In genomic region chr1:94966033-94966432, GRCh38 we compare ENCODE assay signal across 23 cellular contexts. TPM values are rescaled to one million over a fixed set of nuclear protein-coding genes. Genes with fewer than 3 reads are reported as not detected.
DNase-seq lines count a peak whose midpoint lies in the region; ATAC-seq, FAIRE-seq and TF ChIP-seq lines count a peak whose summit lies in the region.
"Had no signal": no experiment of that assay in that cellular context is flagged by ENCODE, and none has a peak within 500 bp of the region (broad histone marks: within the 10 kb centered on the region; RNA-seq: fewer than 3 reads in every experiment).

No MANE protein-coding gene starts in this region.

- POLR2A ChIA-PET in HEK293T (lab: Yijun Ruan, JAX), result no interaction called here

- DNase-seq in HEK293T (ENCODE audit: extremely low spot score) (no peak), endothelial cell (ENCODE audit: low spot score) (no peak), posterior vena cava (ENCODE audit: low spot score) (no peak), frontal cortex (ENCODE audit: low spot score in 2 of 2) (no peak), omental fat pad (ENCODE audit: low spot score) (no peak), NCI-H82 (lab: John Stamatoyannopoulos, UW) (no peak)
- DNase-seq: ACHN; BE2C; C1 segment of cervical spinal cord; CD4-positive, CD25-positive, alpha-beta regulatory T cell; CD8-positive, alpha-beta memory T cell; COR-L47; DMS 273 treated with DMSO at 0.1 percent for 48 hours; DMS53; DND-41; EL; H9; IMR-90 had no signal

- H3K9me3 Mint-ChIP-seq in endothelial cell (ENCODE audit: unreplicated experiment), result no peaks in the 10 kb centered on the region
- H3K9me3 Mint-ChIP-seq: CD8-positive, alpha-beta memory T cell; H9 had no signal

- intact Hi-C loops in posterior vena cava (cut with DNase I), result no loop called here

- H3K4me1 Mint-ChIP-seq in endothelial cell (ENCODE audit: unreplicated experiment), result peaks cover 51% of the 10 kb centered on the region

- H3K4me3 Mint-ChIP-seq in endothelial cell (ENCODE audit: unreplicated experiment), result no peak overlapping the region
- H3K4me3 Mint-ChIP-seq: CD8-positive, alpha-beta memory T cell; H9 had no signal

- no peaks in the 10 kb centered on the region for H3K27me3 Mint-ChIP-seq in endothelial cell (ENCODE audit: unreplicated experiment)
- H3K27me3 Mint-ChIP-seq: CD4-positive, CD25-positive, alpha-beta regulatory T cell; CD8-positive, alpha-beta memory T cell had no signal

- TF ChIP-seq CTCF in endothelial cell (IDR thresholded peaks at IDR 0.05; ENCODE audit: unreplicated experiment), result no peak
- no peak for TF ChIP-seq CTCF in omental fat pad (IDR thresholded peaks at IDR 0.05)

- no peaks in the 10 kb centered on the region for H3K36me3 Mint-ChIP-seq in endothelial cell (ENCODE audit: low read depth, unreplicated experiment)

- FAIRE-seq in frontal cortex (lab: Jason Lieb, UNC), result no peak
- FAIRE-seq: GM12878, GM19239, H1, HTR-8/SVneo had no signal

- CTCF ChIA-PET in HEK293T (lab: Yijun Ruan, JAX), result no interaction called here

- H3K27ac Mint-ChIP-seq in endothelial cell (ENCODE audit: unreplicated experiment), result peak overlapping the region; percentile 91
- H3K27ac Mint-ChIP-seq: H9 had no signal

- peak; percentile 67; the same call in 2 of the 3 replicates for ATAC-seq in SK-N-SH treated with all-trans-retinoic acid at 6 μM for 48 hours
- ATAC-seq in omental fat pad (ENCODE audit: low FRiP score), result no peak
- ATAC-seq: GM12878 had no signal

TF ChIP-seq in HEK293T, 16 proteins besides CTCF, POLR2A, EP300 and RAD21:
- TF ChIP-seq, protein P1, sequence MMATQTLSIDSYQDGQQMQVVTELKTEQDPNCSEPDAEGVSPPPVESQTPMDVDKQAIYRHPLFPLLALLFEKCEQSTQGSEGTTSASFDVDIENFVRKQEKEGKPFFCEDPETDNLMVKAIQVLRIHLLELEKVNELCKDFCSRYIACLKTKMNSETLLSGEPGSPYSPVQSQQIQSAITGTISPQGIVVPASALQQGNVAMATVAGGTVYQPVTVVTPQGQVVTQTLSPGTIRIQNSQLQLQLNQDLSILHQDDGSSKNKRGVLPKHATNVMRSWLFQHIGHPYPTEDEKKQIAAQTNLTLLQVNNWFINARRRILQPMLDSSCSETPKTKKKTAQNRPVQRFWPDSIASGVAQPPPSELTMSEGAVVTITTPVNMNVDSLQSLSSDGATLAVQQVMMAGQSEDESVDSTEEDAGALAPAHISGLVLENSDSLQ (IDR thresholded peaks at IDR 0.05), result peak; percentile 31; the same call in 1 of the 2 replicates
- TF ChIP-seq FOXA1 (IDR thresholded peaks at IDR 0.05), result no peak

TF ChIP-seq in SK-N-SH treated with all-trans-retinoic acid at 6 μM for 48 hours, 23 proteins besides CTCF, POLR2A, EP300 and RAD21:
- TF ChIP-seq ISL1 (CRISPR knock-in tag; IDR thresholded peaks at IDR 0.05) (peak; percentile 40; the same call in 1 of the 2 replicates), ZC3H10 (CRISPR knock-in tag; IDR thresholded peaks at IDR 0.05) (no peak), CREB5 (CRISPR knock-in tag; IDR thresholded peaks at IDR 0.05; ENCODE audit: low read depth) (no peak)

RNA-seq across cellular contexts. Expression of gene CNN3, which starts 39.1 kb away (rescaled TPM):
- 596 TPM for total RNA-seq in endothelial cell (ENCODE audit: unreplicated experiment)
- 100 to 1,000 TPM; 385 to 542 TPM for total RNA-seq in posterior vena cava
- 171 TPM for total RNA-seq in frontal cortex
- total RNA-seq in omental fat pad, result 100 to 1,000 TPM; 148 to 216 (median 175) TPM
